Comparison of ENCODE assay signal across 18 cellular contexts in genomic region chr13:67123165-67123564, GRCh38.
DNase-seq lines count a peak whose midpoint lies in the region; ATAC-seq and TF ChIP-seq lines count a peak whose summit lies in the region.
"Had no signal": no experiment of that assay in that cellular context is flagged by ENCODE, and none has a peak within 500 bp of the region (broad histone marks: within the 10 kb centered on the region; RNA-seq: fewer than 3 reads in every experiment).

No MANE protein-coding gene starts in this region.

- H4K20me1 ChIP-seq in Loucy (ENCODE audit: insufficient read depth, low read length, poor library complexity, severe bottlenecking) (no peaks in the 10 kb centered on the region), SU-DHL-6 (ENCODE audit: low read depth, low read length) (no peaks in the 10 kb centered on the region), neural progenitor cell (ENCODE audit: low read depth) (no peaks in the 10 kb centered on the region)

- H3K27me3 Mint-ChIP-seq in neural progenitor cell (ENCODE audit: insufficient read depth, low read depth): no peaks in the 10 kb centered on the region
- H3K27me3 Mint-ChIP-seq: CD4-positive, alpha-beta memory T cell had no signal

- peak overlapping the region; percentile 55; the same call in 1 of the 2 replicates for H2AFZ ChIP-seq in Loucy (ENCODE audit: low read length)
- H2AFZ ChIP-seq in SU-DHL-6 (ENCODE audit: low read depth, low read length, severe bottlenecking): peak overlapping the region; percentile 38
- peak overlapping the region; percentile 5 for H2AFZ ChIP-seq in neural progenitor cell (replicated peaks)

- H3K9ac ChIP-seq in Loucy (ENCODE audit: low read depth, low read length, poor library complexity, severe bottlenecking) (no peak overlapping the region), SU-DHL-6 (ENCODE audit: low read length) (no peak overlapping the region), neural progenitor cell (no peak overlapping the region)

- H3K79me2 ChIP-seq in Loucy (ENCODE audit: insufficient read depth, low read length) (no peaks in the 10 kb centered on the region), SU-DHL-6 (ENCODE audit: insufficient read depth, low read length) (no peaks in the 10 kb centered on the region), neural progenitor cell (ENCODE audit: low read depth) (no peaks in the 10 kb centered on the region)

- H3K27me3 ChIP-seq in Loucy (ENCODE audit: insufficient read depth, low read length, poor library complexity, severe bottlenecking) (no peaks in the 10 kb centered on the region), SU-DHL-6 (ENCODE audit: low read length) (no peaks in the 10 kb centered on the region), neural progenitor cell (no peaks in the 10 kb centered on the region)
- H3K27me3 ChIP-seq: SJCRH30 had no signal

- no peaks in the 10 kb centered on the region for H3K9me3 Mint-ChIP-seq in neural progenitor cell

- no peak for ATAC-seq in HG03108 (IDR thresholded peaks at IDR 0.05; ENCODE audit: unreplicated experiment)
- ATAC-seq: HepG2 had no signal

- H3K27ac Mint-ChIP-seq in neural progenitor cell: no peak overlapping the region
- H3K27ac Mint-ChIP-seq: CD4-positive, alpha-beta memory T cell had no signal

- peaks cover 2% of the 10 kb centered on the region for H3K36me3 Mint-ChIP-seq in neural progenitor cell
- H3K36me3 Mint-ChIP-seq: CD4-positive, alpha-beta memory T cell had no signal

- DNase-seq in NCI-H1105 treated with DMSO at 0.1 percent for 48 hours (lab: John Stamatoyannopoulos, UW): peak; percentile 17
- DNase-seq in NCI-H1105 (lab: John Stamatoyannopoulos, UW): no peak
- no peak for DNase-seq in neural progenitor cell (ENCODE audit: low spot score)
- no peak for DNase-seq in T-helper 9 cell
- DNase-seq in activated CD4-positive, alpha-beta T cell treated with anti-CD3 and anti-CD28 coated beads, Interleukin-2, amount 50 U/mL, for 1 hour: no peak
- DNase-seq: 8988T; Calu3; CD4-positive, alpha-beta memory T cell; GF-D8; GOT3; Kasumi-1; NCI-H187; NCI-H510A; SJCRH30 had no signal

- H3F3A ChIP-seq in Loucy (ENCODE audit: low read depth) (no peaks in the 10 kb centered on the region), SU-DHL-6 (ENCODE audit: insufficient read depth) (no peaks in the 10 kb centered on the region), neural progenitor cell (ENCODE audit: low read depth) (no peaks in the 10 kb centered on the region)

- H3K36me3 ChIP-seq in Loucy (ENCODE audit: insufficient read depth, low read length) (no peaks in the 10 kb centered on the region), SU-DHL-6 (ENCODE audit: low read length) (no peaks in the 10 kb centered on the region), neural progenitor cell (no peaks in the 10 kb centered on the region)
- H3K36me3 ChIP-seq: SJCRH30 had no signal

- H3K4me2 ChIP-seq in Loucy (ENCODE audit: low read depth, low read length, poor library complexity, severe bottlenecking): no peak overlapping the region
- H3K4me2 ChIP-seq in SU-DHL-6 (ENCODE audit: low read depth, low read length, poor library complexity, severe bottlenecking): no peak overlapping the region
- H3K4me2 ChIP-seq in neural progenitor cell: no peak overlapping the region

- H3K27ac ChIP-seq in SU-DHL-6 (ENCODE audit: low read depth, low read length) (no peak overlapping the region), neural progenitor cell (no peak overlapping the region)
- H3K27ac ChIP-seq: SJCRH30 had no signal

- H3K4me1 Mint-ChIP-seq in neural progenitor cell: peaks cover 36% of the 10 kb centered on the region
- H3K4me1 Mint-ChIP-seq: CD4-positive, alpha-beta memory T cell had no signal

- H3K9me3 ChIP-seq in Loucy (ENCODE audit: insufficient read depth, low read depth, low read length): no peaks in the 10 kb centered on the region
- H3K9me3 ChIP-seq in SU-DHL-6 (ENCODE audit: insufficient read depth, low read length): no peaks in the 10 kb centered on the region
- H3K9me3 ChIP-seq in neural progenitor cell (ENCODE audit: low read depth): no peaks in the 10 kb centered on the region
- H3K9me3 ChIP-seq: SJCRH30 had no signal

- H3K4me3 ChIP-seq in Loucy (ENCODE audit: low read length, poor library complexity, severe bottlenecking) (no peak overlapping the region), SU-DHL-6 (ENCODE audit: insufficient read depth, low read length, poor library complexity, severe bottlenecking) (no peak overlapping the region), neural progenitor cell (no peak overlapping the region)
- H3K4me3 ChIP-seq: SJCRH30 had no signal

- no peak overlapping the region for H3K4me3 Mint-ChIP-seq in neural progenitor cell
- H3K4me3 Mint-ChIP-seq: CD4-positive, alpha-beta memory T cell had no signal

- TF ChIP-seq CTCF in Loucy (conservative IDR thresholded peaks at IDR 0.05; ENCODE audit: low read length): no peak
- TF ChIP-seq CTCF in SU-DHL-6 (IDR thresholded peaks at IDR 0.05; ENCODE audit: insufficient read depth, low read length, poor library complexity, severe bottlenecking): no peak
- TF ChIP-seq CTCF in neural progenitor cell (IDR thresholded peaks at IDR 0.05): no peak

- H3K4me1 ChIP-seq in Loucy (ENCODE audit: insufficient read depth, low read length, poor library complexity, severe bottlenecking) (peaks cover 6% of the 10 kb centered on the region), neural progenitor cell (peaks cover 4% of the 10 kb centered on the region)

- H3K9me2 ChIP-seq in Loucy (replicated peaks; ENCODE audit: low read depth, low read length) (no peaks in the 10 kb centered on the region), SU-DHL-6 (replicated peaks; ENCODE audit: insufficient read depth, low read length) (no peaks in the 10 kb centered on the region)

Comparison
In these comparisons a context has a peak if more than half of its experiments do, and no peak if none do; other contexts are left out.
1. H2AFZ ChIP-seq: peak in every context shown above with its lines; median percentile 55 in Loucy; 38 in SU-DHL-6; 5 in neural progenitor cell.